15 cellular contexts compared by ENCODE assay signal in genomic region chr10:533611-534566, GRCh38.
"Had no signal": no experiment of that assay in that cellular context is flagged by ENCODE, and none has a peak within 500 bp of the region (broad histone marks: within the 10 kb centered on the region; RNA-seq: fewer than 3 reads in every experiment).

No MANE protein-coding gene starts in this region.

- H3K9me3 ChIP-seq: lower lobe of right lung, testis had no signal

- H3K27me3 ChIP-seq: testis had no signal

- H3K4me1 Mint-ChIP-seq: activated T-helper 17 cell treated with anti-CD3 and anti-CD28 coated beads, Interleukin-2, amount 50 U/mL, for 72 hours; naive B cell; stimulated activated naive CD8-positive, alpha-beta T cell treated with anti-CD3 and anti-CD28 coated beads, Interleukin-15, amount 100 ng/mL, for 72 hours had no signal

- H3K4me3 ChIP-seq: lower lobe of right lung, testis had no signal

- ATAC-seq: activated T-helper 17 cell treated with anti-CD3 and anti-CD28 coated beads, Interleukin-2, amount 50 U/mL, for 72 hours; lower lobe of right lung; stimulated activated naive CD8-positive, alpha-beta T cell treated with anti-CD3 and anti-CD28 coated beads, Interleukin-15, amount 100 ng/mL, for 72 hours; T-helper 17 cell had no signal

- H3K27ac ChIP-seq: lower lobe of right lung, testis had no signal

- H3K4me3 Mint-ChIP-seq: activated T-helper 17 cell treated with anti-CD3 and anti-CD28 coated beads, Interleukin-2, amount 50 U/mL, for 72 hours; naive B cell; stimulated activated naive CD8-positive, alpha-beta T cell treated with anti-CD3 and anti-CD28 coated beads, Interleukin-15, amount 100 ng/mL, for 72 hours; T-helper 17 cell had no signal

- H3K36me3 Mint-ChIP-seq: naive B cell had no signal

- H3K9me3 Mint-ChIP-seq: activated T-helper 17 cell treated with anti-CD3 and anti-CD28 coated beads, Interleukin-2, amount 50 U/mL, for 72 hours; naive B cell; stimulated activated naive CD8-positive, alpha-beta T cell treated with anti-CD3 and anti-CD28 coated beads, Interleukin-15, amount 100 ng/mL, for 72 hours had no signal

- DNase-seq: activated CD4-positive, alpha-beta T cell treated with anti-CD3 and anti-CD28 coated beads, Interleukin-2, amount 50 U/mL, for 1 hour; activated naive CD4-positive, alpha-beta T cell treated with anti-CD3 and anti-CD28 coated beads, Interleukin-2, amount 50 U/mL, for 16 hours; activated T-cell treated with anti-CD3 and anti-CD28 coated beads for 4 hours; amniotic stem cell; hypothalamus; kidney glomerular epithelial cell; lower lobe of right lung; midbrain; naive B cell; nucleus accumbens; stimulated activated CD4-positive, alpha-beta T cell treated with anti-CD3 and anti-CD28 coated beads, Interleukin-4, amount 100 ng/mL, for 4 hours; stimulated activated naive CD8-positive, alpha-beta T cell treated with anti-CD3 and anti-CD28 coated beads, Interleukin-15, amount 100 ng/mL, for 72 hours; T-helper 17 cell; testis had no signal

- H3K27ac Mint-ChIP-seq: activated T-helper 17 cell treated with anti-CD3 and anti-CD28 coated beads, Interleukin-2, amount 50 U/mL, for 72 hours; T-helper 17 cell had no signal

- H3K4me1 ChIP-seq: lower lobe of right lung had no signal

- H3K36me3 ChIP-seq: lower lobe of right lung had no signal
